ENCODE assay signal across 9 cellular contexts in genomic region chr20:46994341-46994740, GRCh38.
A peak's percentile ranks its signal among the peaks of the same experiment; 100 is the strongest.
DNase-seq lines count a peak whose midpoint lies in the region; ATAC-seq and TF ChIP-seq lines count a peak whose summit lies in the region.
"Had no signal": no experiment of that assay in that cellular context is flagged by ENCODE, and none has a peak within 500 bp of the region (broad histone marks: within the 10 kb centered on the region; RNA-seq: fewer than 3 reads in every experiment).

No MANE protein-coding gene starts in this region.

- no peaks in the 10 kb centered on the region for H3K27me3 ChIP-seq in Peyer's patch
- peaks cover 0 to 27% of the 10 kb centered on the region in 2 donors for H3K27me3 ChIP-seq in tibial artery

- H3K4me1 ChIP-seq in Peyer's patch (no peaks in the 10 kb centered on the region), tibial artery (no peaks in the 10 kb centered on the region)

- DNase-seq in GM12865 (ENCODE audit: low read depth) (peak; percentile 89), Peyer's patch (peak in 2 of 3 donors; percentile 18 to 48), mesothelial cell of epicardium (ENCODE audit: low spot score in 2 of 2, unreplicated experiment in 2 of 2) (no peak), omental fat pad (ENCODE audit: low spot score) (no peak), cardiac septum (ENCODE audit: low spot score) (no peak), tibial artery (no peak), NCI-H524 treated with DMSO at 0.1 percent for 48 hours (lab: John Stamatoyannopoulos, UW) (no peak)

- H3K36me3 ChIP-seq in Peyer's patch: no peaks in the 10 kb centered on the region
- no peaks in the 10 kb centered on the region for H3K36me3 ChIP-seq in tibial artery

- no peak for TF ChIP-seq POLR2A in Peyer's patch (IDR thresholded peaks at IDR 0.05)

- H3K27me3 Mint-ChIP-seq in mesothelial cell of epicardium (ENCODE audit: low read depth): no peaks in the 10 kb centered on the region

- intact Hi-C loops in cardiac septum (cut with DNase I): no loop called here
- intact Hi-C loops in tibial artery (cut with DNase I; ENCODE audit: low total_unique reads): no loop called here

- H3K27ac ChIP-seq in Peyer's patch (no peak overlapping the region), tibial artery (no peak overlapping the region)

- TF ChIP-seq CTCF in GM12865 (IDR thresholded peaks at IDR 0.05; ENCODE audit: insufficient read depth, low read depth, low read length, missing control alignments) (no peak), Peyer's patch (IDR thresholded peaks at IDR 0.05) (no peak), mesothelial cell of epicardium (IDR thresholded peaks at IDR 0.05; ENCODE audit: unreplicated experiment) (no peak), omental fat pad (IDR thresholded peaks at IDR 0.05) (no peak), tibial artery (IDR thresholded peaks at IDR 0.05) (no peak)

- no peaks in the 10 kb centered on the region for H3K36me3 Mint-ChIP-seq in mesothelial cell of epicardium

- H3K4me1 Mint-ChIP-seq in mesothelial cell of epicardium: peaks cover 26% of the 10 kb centered on the region

- peak overlapping the region; percentile 72 for H3K27ac Mint-ChIP-seq in mesothelial cell of epicardium

- H3K9me3 Mint-ChIP-seq in mesothelial cell of epicardium: no peaks in the 10 kb centered on the region

- H3K4me3 ChIP-seq in GM12865 (ENCODE audit: low read depth, low read length) (no peak overlapping the region), Peyer's patch (no peak overlapping the region), tibial artery (no peak overlapping the region)

- H3K9me3 ChIP-seq in Peyer's patch: no peaks in the 10 kb centered on the region
- H3K9me3 ChIP-seq in tibial artery: no peaks in the 10 kb centered on the region

- ATAC-seq in GM21529 (IDR thresholded peaks at IDR 0.05; ENCODE audit: unreplicated experiment) (peak; percentile 92), omental fat pad (ENCODE audit: low FRiP score) (no peak)
- ATAC-seq: HCT116 had no signal

- H3K4me3 Mint-ChIP-seq in mesothelial cell of epicardium: no peak overlapping the region

Comparison
In these comparisons a context has a peak if more than half of its experiments do, and no peak if none do; other contexts are left out.
1. DNase-seq: peak in GM12865 (single experiment) and Peyer's patch (2 of 3); none in mesothelial cell of epicardium (0 of 2), omental fat pad (single experiment), cardiac septum (single experiment), tibial artery (0 of 2) and NCI-H524 treated with DMSO at 0.1 percent for 48 hours (single experiment).